In the genomic region with DNA sequence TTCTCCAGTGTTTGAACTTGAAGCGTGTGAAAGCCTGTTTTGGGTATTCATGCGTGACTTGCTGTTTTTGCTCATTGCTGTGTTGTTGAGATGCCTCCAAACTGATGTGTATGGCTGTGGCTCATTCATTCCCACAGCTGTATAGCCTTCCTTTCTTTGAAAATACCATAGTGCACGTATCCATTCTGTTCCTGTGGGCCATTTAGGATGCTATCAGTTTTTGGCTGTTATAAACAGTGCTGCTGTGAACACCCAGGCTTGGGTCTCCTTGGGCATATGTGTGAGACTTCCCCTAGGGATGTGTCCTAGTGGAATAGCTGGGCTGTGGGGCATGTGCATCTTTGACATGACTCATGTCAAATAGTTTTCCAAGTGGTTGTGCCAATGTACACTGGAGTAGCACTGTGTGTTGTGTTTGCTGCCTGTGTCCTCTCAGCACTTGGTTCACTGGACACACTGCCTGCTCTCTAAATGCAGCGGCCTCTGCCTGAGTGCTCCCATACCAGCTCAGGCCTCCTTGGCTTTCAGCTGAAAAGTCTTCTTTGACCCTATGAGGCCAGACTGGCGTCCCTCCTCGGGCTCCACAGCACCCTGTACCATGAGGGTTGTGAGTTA, we compare ENCODE assay signal across 17 cellular contexts.
DNase-seq lines count a peak whose midpoint lies in the region; ATAC-seq and TF ChIP-seq lines count a peak whose summit lies in the region.
"Had no signal": no experiment of that assay in that cellular context is flagged by ENCODE, and none has a peak within 500 bp of the region (broad histone marks: within the 10 kb centered on the region; RNA-seq: fewer than 3 reads in every experiment).

No MANE protein-coding gene starts in this region.

- POLR2A ChIA-PET in activated CD8-positive, alpha-beta T cell treated with anti-CD3 and anti-CD28 coated beads, Interleukin-2, amount 10 ng/mL, durations not matched to agents 7 days and 5 days (lab: Charles Lee): no interaction called here
- POLR2A ChIA-PET in activated CD8-positive, alpha-beta T cell treated with anti-CD3 and anti-CD28 coated beads for 36 hours (lab: Charles Lee): no interaction called here

- in situ Hi-C loops in astrocyte of the spinal cord (cut with HindIII; ENCODE audit: low sequenced_read_pairs) (no loop called here), gastrocnemius medialis (cut with MboI; ENCODE audit: low sequenced_read_pairs in 4 of 4) (no loop called here)

- no peaks in the 10 kb centered on the region for H3K36me3 Mint-ChIP-seq in activated CD8-positive, alpha-beta T cell treated with anti-CD3 and anti-CD28 coated beads, Interleukin-2, amount 10 ng/mL, durations not matched to agents 7 days and 5 days (ENCODE audit: low read depth)
- H3K36me3 Mint-ChIP-seq in activated CD8-positive, alpha-beta T cell treated with anti-CD3 and anti-CD28 coated beads for 36 hours (ENCODE audit: low read depth): no peaks in the 10 kb centered on the region

- DNase-seq in activated CD8-positive, alpha-beta T cell treated with anti-CD3 and anti-CD28 coated beads, Interleukin-2, amount 10 ng/mL, durations not matched to agents 7 days and 5 days: peak; percentile 5
- DNase-seq in activated CD8-positive, alpha-beta T cell treated with anti-CD3 and anti-CD28 coated beads for 36 hours: no peak
- peak; percentile 36 for DNase-seq in astrocyte of the spinal cord (ENCODE audit: low read depth, low spot score)
- DNase-seq in glomerular visceral epithelial cell (ENCODE audit: extremely low spot score): peak; percentile 54
- no peak for DNase-seq in upper lobe of left lung
- DNase-seq in testis: no peak
- DNase-seq in gastrocnemius medialis: no peak
- DNase-seq: 8988T; activated CD4-positive, alpha-beta T cell treated with anti-CD3 and anti-CD28 coated beads, Interleukin-2, amount 10 ng/mL, durations not matched to agents 7 days and 5 days; amygdala; COR-L47; kidney; NCI-H1105; stimulated activated CD4-positive, alpha-beta T cell treated with anti-CD3 and anti-CD28 coated beads, Interleukin-2, amount 100 ng/mL, for 48 hours had no signal

- intact Hi-C loops in activated CD8-positive, alpha-beta T cell treated with anti-CD3 and anti-CD28 coated beads for 36 hours (cut with micrococcal nuclease): no loop called here
- intact Hi-C loops in testis (cut with DNase I; ENCODE audit: low total_unique reads): no loop called here
- intact Hi-C loops in gastrocnemius medialis (cut with DNase I; ENCODE audit: low total_unique reads): no loop called here

- no peaks in the 10 kb centered on the region for H3K9me3 Mint-ChIP-seq in activated CD8-positive, alpha-beta T cell treated with anti-CD3 and anti-CD28 coated beads, Interleukin-2, amount 10 ng/mL, durations not matched to agents 7 days and 5 days (ENCODE audit: insufficient read depth)
- H3K9me3 Mint-ChIP-seq in activated CD8-positive, alpha-beta T cell treated with anti-CD3 and anti-CD28 coated beads for 36 hours: no peaks in the 10 kb centered on the region
- H3K9me3 Mint-ChIP-seq: activated CD4-positive, alpha-beta T cell treated with anti-CD3 and anti-CD28 coated beads, Interleukin-2, amount 10 ng/mL, durations not matched to agents 7 days and 5 days; dendritic cell treated with granulocyte-macrophage colony-stimulating factor and Interleukin-4, amounts not matched to agents 40 ng/mL and 50 ng/mL, for 4 days had no signal

- TF ChIP-seq EP300 in upper lobe of left lung (IDR thresholded peaks at IDR 0.05): no peak

- no peak for TF ChIP-seq POLR2A in upper lobe of left lung (IDR thresholded peaks at IDR 0.05)
- TF ChIP-seq POLR2A in testis (IDR thresholded peaks at IDR 0.05): no peak
- no peak for TF ChIP-seq POLR2A in gastrocnemius medialis (IDR thresholded peaks at IDR 0.05)

- H3K4me3 Mint-ChIP-seq in activated CD8-positive, alpha-beta T cell treated with anti-CD3 and anti-CD28 coated beads, Interleukin-2, amount 10 ng/mL, durations not matched to agents 7 days and 5 days: no peak overlapping the region
- no peak overlapping the region for H3K4me3 Mint-ChIP-seq in activated CD8-positive, alpha-beta T cell treated with anti-CD3 and anti-CD28 coated beads for 36 hours
- H3K4me3 Mint-ChIP-seq: activated CD4-positive, alpha-beta T cell treated with anti-CD3 and anti-CD28 coated beads, Interleukin-2, amount 10 ng/mL, durations not matched to agents 7 days and 5 days; dendritic cell treated with granulocyte-macrophage colony-stimulating factor and Interleukin-4, amounts not matched to agents 40 ng/mL and 50 ng/mL, for 4 days had no signal

- no peaks in the 10 kb centered on the region for H3K27me3 ChIP-seq in upper lobe of left lung
- no peaks in the 10 kb centered on the region for H3K27me3 ChIP-seq in testis
- H3K27me3 ChIP-seq in gastrocnemius medialis: no peaks in the 10 kb centered on the region
- H3K27me3 ChIP-seq: right atrium auricular region had no signal

- CTCF ChIA-PET in activated CD8-positive, alpha-beta T cell treated with anti-CD3 and anti-CD28 coated beads, Interleukin-2, amount 10 ng/mL, durations not matched to agents 7 days and 5 days (lab: Charles Lee): no interaction called here
- CTCF ChIA-PET in activated CD8-positive, alpha-beta T cell treated with anti-CD3 and anti-CD28 coated beads for 36 hours (lab: Charles Lee): no interaction called here

- no peak overlapping the region for H3K27ac Mint-ChIP-seq in activated CD8-positive, alpha-beta T cell treated with anti-CD3 and anti-CD28 coated beads, Interleukin-2, amount 10 ng/mL, durations not matched to agents 7 days and 5 days
- no peak overlapping the region for H3K27ac Mint-ChIP-seq in activated CD8-positive, alpha-beta T cell treated with anti-CD3 and anti-CD28 coated beads for 36 hours
- H3K27ac Mint-ChIP-seq: activated CD4-positive, alpha-beta T cell treated with anti-CD3 and anti-CD28 coated beads, Interleukin-2, amount 10 ng/mL, durations not matched to agents 7 days and 5 days; dendritic cell treated with granulocyte-macrophage colony-stimulating factor and Interleukin-4, amounts not matched to agents 40 ng/mL and 50 ng/mL, for 4 days had no signal

- H3K4me1 Mint-ChIP-seq in activated CD8-positive, alpha-beta T cell treated with anti-CD3 and anti-CD28 coated beads, Interleukin-2, amount 10 ng/mL, durations not matched to agents 7 days and 5 days (ENCODE audit: low read depth): no peaks in the 10 kb centered on the region
- H3K4me1 Mint-ChIP-seq in activated CD8-positive, alpha-beta T cell treated with anti-CD3 and anti-CD28 coated beads for 36 hours (ENCODE audit: low read depth): no peaks in the 10 kb centered on the region
- H3K4me1 Mint-ChIP-seq: activated CD4-positive, alpha-beta T cell treated with anti-CD3 and anti-CD28 coated beads, Interleukin-2, amount 10 ng/mL, durations not matched to agents 7 days and 5 days had no signal

- TF ChIP-seq CTCF in activated CD8-positive, alpha-beta T cell treated with anti-CD3 and anti-CD28 coated beads for 36 hours (IDR thresholded peaks at IDR 0.05): no peak
- TF ChIP-seq CTCF in astrocyte of the spinal cord (IDR thresholded peaks at IDR 0.05; ENCODE audit: low read depth, low read length): no peak
- no peak for TF ChIP-seq CTCF in upper lobe of left lung (IDR thresholded peaks at IDR 0.05)
- TF ChIP-seq CTCF in testis (IDR thresholded peaks at IDR 0.05): no peak
- no peak for TF ChIP-seq CTCF in gastrocnemius medialis (IDR thresholded peaks at IDR 0.05 in 4 of 5, conservative IDR thresholded peaks at IDR 0.05 in 1 of 5)

- H3K9me3 ChIP-seq in upper lobe of left lung: no peaks in the 10 kb centered on the region
- no peaks in the 10 kb centered on the region for H3K9me3 ChIP-seq in testis
- H3K9me3 ChIP-seq in gastrocnemius medialis: no peaks in the 10 kb centered on the region
- H3K9me3 ChIP-seq: right atrium auricular region had no signal

- H3K27ac ChIP-seq in upper lobe of left lung (peak overlapping the region in 3 of 4 donors; percentile 3 to 83 (median 70)), testis (no peak overlapping the region), gastrocnemius medialis (no peak overlapping the region)
- H3K27ac ChIP-seq: right atrium auricular region had no signal

- H3K27me3 Mint-ChIP-seq in activated CD8-positive, alpha-beta T cell treated with anti-CD3 and anti-CD28 coated beads, Interleukin-2, amount 10 ng/mL, durations not matched to agents 7 days and 5 days (ENCODE audit: low read depth): peaks cover 17% of the 10 kb centered on the region
- H3K27me3 Mint-ChIP-seq in activated CD8-positive, alpha-beta T cell treated with anti-CD3 and anti-CD28 coated beads for 36 hours: peaks cover 6% of the 10 kb centered on the region

- H3K36me3 ChIP-seq in upper lobe of left lung (no peaks in the 10 kb centered on the region), testis (ENCODE audit: low read depth, missing control alignments) (no peaks in the 10 kb centered on the region), gastrocnemius medialis (no peaks in the 10 kb centered on the region)
- H3K36me3 ChIP-seq: right atrium auricular region had no signal

- H3K4me1 ChIP-seq in upper lobe of left lung (peaks cover 0 to 8% (median 3%) of the 10 kb centered on the region in 4 donors), testis (no peaks in the 10 kb centered on the region), gastrocnemius medialis (no peaks in the 10 kb centered on the region)
- H3K4me1 ChIP-seq: right atrium auricular region had no signal

- no peak for ATAC-seq in activated CD8-positive, alpha-beta T cell treated with anti-CD3 and anti-CD28 coated beads, Interleukin-2, amount 10 ng/mL, durations not matched to agents 7 days and 5 days
- no peak for ATAC-seq in activated CD8-positive, alpha-beta T cell treated with anti-CD3 and anti-CD28 coated beads for 36 hours
- ATAC-seq in upper lobe of left lung (ENCODE audit: low FRiP score in 2 of 2) (peak in 1 of 2 donors; percentile 45), gastrocnemius medialis (no peak), HG03354 (IDR thresholded peaks at IDR 0.05; ENCODE audit: poor library complexity, severe bottlenecking, unreplicated experiment) (no peak)

- H3K4me3 ChIP-seq in astrocyte of the spinal cord (ENCODE audit: low read depth, low read length) (no peak overlapping the region), upper lobe of left lung (no peak overlapping the region), testis (no peak overlapping the region), gastrocnemius medialis (no peak overlapping the region)
- H3K4me3 ChIP-seq: right atrium auricular region had no signal

- WGBS in upper lobe of left lung, 2 donors: 75 to 88% methylated on average over 5 to 6 of the region's 6 CpGs
- WGBS in testis, 2 donors: 84 to 90% methylated on average over 6 of the region's 6 CpGs

Comparison
In these comparisons a context has a peak if more than half of its experiments do, and no peak if none do; other contexts are left out.
1. DNase-seq: peak in activated CD8-positive, alpha-beta T cell treated with anti-CD3 and anti-CD28 coated beads, Interleukin-2, amount 10 ng/mL, durations not matched to agents 7 days and 5 days (single experiment), astrocyte of the spinal cord (single experiment) and glomerular visceral epithelial cell (single experiment); none in activated CD8-positive, alpha-beta T cell treated with anti-CD3 and anti-CD28 coated beads for 36 hours (single experiment), upper lobe of left lung (0 of 2), testis (single experiment) and gastrocnemius medialis (0 of 2).
2. H3K27ac ChIP-seq: peak in upper lobe of left lung (3 of 4); none in testis (0 of 2) and gastrocnemius medialis (0 of 4).